ENCODE assay signal across 2 cellular contexts in the genomic region with DNA sequence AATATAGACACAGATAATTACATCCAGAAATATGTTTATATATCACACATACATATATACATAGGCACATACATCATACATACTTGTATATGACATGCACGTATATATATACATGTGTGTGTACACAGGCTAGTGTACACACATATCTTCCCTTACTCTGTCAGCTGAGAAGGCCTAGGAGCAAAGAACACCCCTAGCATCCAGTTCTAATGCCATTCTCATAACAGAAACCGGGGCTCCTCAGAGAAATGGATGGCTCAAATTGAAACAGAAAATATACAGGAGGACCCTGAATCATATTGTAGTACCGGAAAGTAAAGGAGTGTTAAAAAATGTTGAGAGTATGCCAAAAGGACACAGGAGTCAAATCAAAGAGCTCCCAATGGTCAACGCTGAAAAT.
TF ChIP-seq lines count a peak whose summit lies in the region.

No MANE protein-coding gene starts in this region.

TF ChIP-seq in SK-N-SH, 30 proteins besides CTCF, POLR2A, EP300 and RAD21:
- no peak for TF ChIP-seq RFX5 (IDR thresholded peaks at IDR 0.05; ENCODE audit: low read length)
- TF ChIP-seq MEF2A (IDR thresholded peaks at IDR 0.05; ENCODE audit: borderline replicate concordance, low read depth), result no peak
- TF ChIP-seq TAF1 (IDR thresholded peaks at IDR 0.05; ENCODE audit: borderline replicate concordance, low read depth, low read length), result no peak
- no peak for TF ChIP-seq SMC3 (IDR thresholded peaks at IDR 0.05; ENCODE audit: low read depth, low read length)
- TF ChIP-seq, protein P1, sequence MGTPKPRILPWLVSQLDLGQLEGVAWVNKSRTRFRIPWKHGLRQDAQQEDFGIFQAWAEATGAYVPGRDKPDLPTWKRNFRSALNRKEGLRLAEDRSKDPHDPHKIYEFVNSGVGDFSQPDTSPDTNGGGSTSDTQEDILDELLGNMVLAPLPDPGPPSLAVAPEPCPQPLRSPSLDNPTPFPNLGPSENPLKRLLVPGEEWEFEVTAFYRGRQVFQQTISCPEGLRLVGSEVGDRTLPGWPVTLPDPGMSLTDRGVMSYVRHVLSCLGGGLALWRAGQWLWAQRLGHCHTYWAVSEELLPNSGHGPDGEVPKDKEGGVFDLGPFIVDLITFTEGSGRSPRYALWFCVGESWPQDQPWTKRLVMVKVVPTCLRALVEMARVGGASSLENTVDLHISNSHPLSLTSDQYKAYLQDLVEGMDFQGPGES (IDR thresholded peaks at IDR 0.05; ENCODE audit: low read depth, low read length), result no peak
- TF ChIP-seq SIN3A (IDR thresholded peaks at IDR 0.05; ENCODE audit: borderline replicate concordance, low read depth, low read length), result no peak
- no peak for TF ChIP-seq RXRA (IDR thresholded peaks at IDR 0.05; ENCODE audit: borderline replicate concordance, low read depth)
- no peak for TF ChIP-seq YY1 (IDR thresholded peaks at IDR 0.05; ENCODE audit: low read depth)
- TF ChIP-seq RCOR1 (IDR thresholded peaks at IDR 0.05; ENCODE audit: low read length), result no peak
- TF ChIP-seq, protein P2, sequence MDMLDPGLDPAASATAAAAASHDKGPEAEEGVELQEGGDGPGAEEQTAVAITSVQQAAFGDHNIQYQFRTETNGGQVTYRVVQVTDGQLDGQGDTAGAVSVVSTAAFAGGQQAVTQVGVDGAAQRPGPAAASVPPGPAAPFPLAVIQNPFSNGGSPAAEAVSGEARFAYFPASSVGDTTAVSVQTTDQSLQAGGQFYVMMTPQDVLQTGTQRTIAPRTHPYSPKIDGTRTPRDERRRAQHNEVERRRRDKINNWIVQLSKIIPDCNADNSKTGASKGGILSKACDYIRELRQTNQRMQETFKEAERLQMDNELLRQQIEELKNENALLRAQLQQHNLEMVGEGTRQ (IDR thresholded peaks at IDR 0.05; ENCODE audit: borderline replicate concordance, low read depth, low read length), result no peak
- no peak for TF ChIP-seq MXI1 (IDR thresholded peaks at IDR 0.05; ENCODE audit: low read depth, low read length)
- TF ChIP-seq, protein P3, sequence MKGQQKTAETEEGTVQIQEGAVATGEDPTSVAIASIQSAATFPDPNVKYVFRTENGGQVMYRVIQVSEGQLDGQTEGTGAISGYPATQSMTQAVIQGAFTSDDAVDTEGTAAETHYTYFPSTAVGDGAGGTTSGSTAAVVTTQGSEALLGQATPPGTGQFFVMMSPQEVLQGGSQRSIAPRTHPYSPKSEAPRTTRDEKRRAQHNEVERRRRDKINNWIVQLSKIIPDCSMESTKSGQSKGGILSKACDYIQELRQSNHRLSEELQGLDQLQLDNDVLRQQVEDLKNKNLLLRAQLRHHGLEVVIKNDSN (IDR thresholded peaks at IDR 0.05; ENCODE audit: borderline replicate concordance, low read depth), result no peak
- no peak for TF ChIP-seq NFIC (IDR thresholded peaks at IDR 0.05; ENCODE audit: borderline replicate concordance)
- TF ChIP-seq FOSL2 (IDR thresholded peaks at IDR 0.05; ENCODE audit: borderline replicate concordance, low read depth), result no peak
- no peak for TF ChIP-seq FOXJ3 (CRISPR knock-in tag; IDR thresholded peaks at IDR 0.05)
- TF ChIP-seq, protein P4, sequence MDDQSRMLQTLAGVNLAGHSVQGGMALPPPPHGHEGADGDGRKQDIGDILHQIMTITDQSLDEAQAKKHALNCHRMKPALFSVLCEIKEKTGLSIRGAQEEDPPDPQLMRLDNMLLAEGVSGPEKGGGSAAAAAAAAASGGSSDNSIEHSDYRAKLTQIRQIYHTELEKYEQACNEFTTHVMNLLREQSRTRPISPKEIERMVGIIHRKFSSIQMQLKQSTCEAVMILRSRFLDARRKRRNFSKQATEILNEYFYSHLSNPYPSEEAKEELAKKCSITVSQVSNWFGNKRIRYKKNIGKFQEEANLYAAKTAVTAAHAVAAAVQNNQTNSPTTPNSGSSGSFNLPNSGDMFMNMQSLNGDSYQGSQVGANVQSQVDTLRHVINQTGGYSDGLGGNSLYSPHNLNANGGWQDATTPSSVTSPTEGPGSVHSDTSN (IDR thresholded peaks at IDR 0.05), result no peak
- TF ChIP-seq TCF12 (IDR thresholded peaks at IDR 0.05), result no peak

TF ChIP-seq in SK-N-SH treated with all-trans-retinoic acid at 6 μM for 48 hours, 23 proteins besides CTCF, POLR2A, EP300 and RAD21:
- no peak for TF ChIP-seq CSDC2 (CRISPR knock-in tag; IDR thresholded peaks at IDR 0.05)
- no peak for TF ChIP-seq ARNTL (CRISPR knock-in tag; IDR thresholded peaks at IDR 0.05; ENCODE audit: borderline replicate concordance, low read depth)
- TF ChIP-seq ZNF8 (CRISPR knock-in tag; IDR thresholded peaks at IDR 0.05), result no peak
- TF ChIP-seq ZC3H10 (CRISPR knock-in tag; IDR thresholded peaks at IDR 0.05), result no peak
- TF ChIP-seq PPARA (CRISPR knock-in tag; IDR thresholded peaks at IDR 0.05; ENCODE audit: borderline replicate concordance), result no peak
- no peak for TF ChIP-seq ZNF70 (CRISPR knock-in tag; IDR thresholded peaks at IDR 0.05)
- TF ChIP-seq, protein P5, sequence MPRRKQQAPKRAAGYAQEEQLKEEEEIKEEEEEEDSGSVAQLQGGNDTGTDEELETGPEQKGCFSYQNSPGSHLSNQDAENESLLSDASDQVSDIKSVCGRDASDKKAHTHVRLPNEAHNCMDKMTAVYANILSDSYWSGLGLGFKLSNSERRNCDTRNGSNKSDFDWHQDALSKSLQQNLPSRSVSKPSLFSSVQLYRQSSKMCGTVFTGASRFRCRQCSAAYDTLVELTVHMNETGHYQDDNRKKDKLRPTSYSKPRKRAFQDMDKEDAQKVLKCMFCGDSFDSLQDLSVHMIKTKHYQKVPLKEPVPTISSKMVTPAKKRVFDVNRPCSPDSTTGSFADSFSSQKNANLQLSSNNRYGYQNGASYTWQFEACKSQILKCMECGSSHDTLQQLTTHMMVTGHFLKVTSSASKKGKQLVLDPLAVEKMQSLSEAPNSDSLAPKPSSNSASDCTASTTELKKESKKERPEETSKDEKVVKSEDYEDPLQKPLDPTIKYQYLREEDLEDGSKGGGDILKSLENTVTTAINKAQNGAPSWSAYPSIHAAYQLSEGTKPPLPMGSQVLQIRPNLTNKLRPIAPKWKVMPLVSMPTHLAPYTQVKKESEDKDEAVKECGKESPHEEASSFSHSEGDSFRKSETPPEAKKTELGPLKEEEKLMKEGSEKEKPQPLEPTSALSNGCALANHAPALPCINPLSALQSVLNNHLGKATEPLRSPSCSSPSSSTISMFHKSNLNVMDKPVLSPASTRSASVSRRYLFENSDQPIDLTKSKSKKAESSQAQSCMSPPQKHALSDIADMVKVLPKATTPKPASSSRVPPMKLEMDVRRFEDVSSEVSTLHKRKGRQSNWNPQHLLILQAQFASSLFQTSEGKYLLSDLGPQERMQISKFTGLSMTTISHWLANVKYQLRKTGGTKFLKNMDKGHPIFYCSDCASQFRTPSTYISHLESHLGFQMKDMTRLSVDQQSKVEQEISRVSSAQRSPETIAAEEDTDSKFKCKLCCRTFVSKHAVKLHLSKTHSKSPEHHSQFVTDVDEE (CRISPR knock-in tag; IDR thresholded peaks at IDR 0.05), result no peak
- no peak for TF ChIP-seq BACH2 (CRISPR knock-in tag; IDR thresholded peaks at IDR 0.05; ENCODE audit: borderline replicate concordance)
- TF ChIP-seq GLIS3 (CRISPR knock-in tag; IDR thresholded peaks at IDR 0.05), result no peak
TF ChIP-seq in SK-N-SH treated with all-trans-retinoic acid at 6 μM for 48 hours: peak in this region for 0.
